Comparison of ENCODE assay signal across 8 cellular contexts in the genomic region with DNA sequence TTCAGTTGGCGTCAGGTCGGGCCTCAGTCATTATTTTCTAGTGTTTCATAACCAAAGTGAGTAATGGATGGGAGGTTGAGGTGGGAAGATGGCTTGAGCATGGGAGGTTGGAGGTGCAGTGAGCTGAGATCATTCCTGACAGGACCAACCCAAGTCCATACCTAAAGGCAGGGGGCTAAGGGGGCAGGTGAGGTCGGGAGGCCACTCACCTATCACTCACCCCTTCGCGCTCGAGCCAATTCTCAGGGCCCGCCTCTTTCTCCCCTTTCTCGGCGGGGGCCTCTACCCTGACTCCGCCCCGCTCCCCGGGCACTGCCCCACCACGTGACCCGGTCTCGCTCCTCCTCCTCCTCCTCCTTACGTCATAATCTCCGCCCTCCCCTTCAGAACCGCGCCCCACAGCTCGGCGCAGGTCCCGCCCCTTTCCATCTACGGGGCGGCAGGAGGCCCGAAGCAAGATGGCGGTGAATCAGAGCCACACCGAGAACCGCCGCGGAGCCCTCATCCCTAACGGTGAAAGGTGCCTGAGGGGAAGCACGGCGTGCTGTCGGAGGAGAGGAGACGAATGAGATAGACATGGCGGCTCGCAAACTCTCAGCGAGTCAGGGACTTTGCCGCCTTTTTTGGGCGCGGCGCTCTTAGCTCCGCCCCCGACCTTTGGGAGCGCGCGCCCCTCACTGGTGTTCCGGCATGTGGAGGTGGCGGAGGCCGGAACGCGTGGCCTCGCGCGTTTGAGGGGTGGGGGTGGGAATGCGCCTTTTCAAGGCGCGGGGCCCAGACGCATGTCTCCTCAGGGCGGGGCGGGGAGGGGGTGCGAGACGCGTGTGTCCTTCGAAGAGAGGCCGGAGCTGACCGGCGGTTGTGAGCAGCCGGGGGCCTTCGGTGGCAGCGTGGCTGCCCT. TPM values are rescaled to one million over a fixed set of nuclear protein-coding genes. Genes with fewer than 3 reads are reported as not detected.
DNase-seq lines count a peak whose midpoint lies in the region; ATAC-seq lines count a peak whose summit lies in the region.

A gene with protein sequence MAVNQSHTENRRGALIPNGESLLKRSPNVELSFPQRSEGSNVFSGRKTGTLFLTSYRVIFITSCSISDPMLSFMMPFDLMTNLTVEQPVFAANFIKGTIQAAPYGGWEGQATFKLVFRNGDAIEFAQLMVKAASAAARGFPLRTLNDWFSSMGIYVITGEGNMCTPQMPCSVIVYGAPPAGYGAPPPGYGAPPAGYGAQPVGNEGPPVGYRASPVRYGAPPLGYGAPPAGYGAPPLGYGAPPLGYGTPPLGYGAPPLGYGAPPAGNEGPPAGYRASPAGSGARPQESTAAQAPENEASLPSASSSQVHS (plus strand): TSS at position 428 of the 901 bp plus-strand sequence. CDS start 31 bp downstream, at position 459.

- peaks cover 9% of the 10 kb centered on the region for H3K36me3 Mint-ChIP-seq in T-cell

- intact Hi-C loops in right cardiac atrium (cut with DNase I) = no loop called here

- no peaks in the 10 kb centered on the region for H3K27me3 Mint-ChIP-seq in T-cell

- H3K27ac ChIP-seq in angular gyrus (ENCODE audit: low read depth, low read length) = peak within 1 kb of the TSS; percentile 61
- H3K27ac ChIP-seq in right cardiac atrium (ENCODE audit: low read length) = no peak within 1 kb of the TSS
- peak within 1 kb of the TSS in 17 of 21 experiments; percentile 4 to 78 (median 62) for H3K27ac ChIP-seq in skin epidermis

- H3K27ac Mint-ChIP-seq in T-cell = peak within 1 kb of the TSS; percentile 95

- no peaks in the 10 kb centered on the region for H3K4me1 ChIP-seq in right cardiac atrium (ENCODE audit: control insufficient read depth, insufficient read depth, low read length)

- no peaks in the 10 kb centered on the region for H3K9me3 ChIP-seq in right cardiac atrium (ENCODE audit: control insufficient read depth, low read length)

- H3K9me3 Mint-ChIP-seq in T-cell = peaks cover 3 to 18% (median 12%) of the 10 kb centered on the region in 3 donors

- peak; percentile 66 to 90 (median 84) for DNase-seq in T-cell
- peak; percentile 86 to 92 (median 88) for DNase-seq in right cardiac atrium
- no peak for DNase-seq in NCI-H526 (lab: John Stamatoyannopoulos, UW)

- no peaks in the 10 kb centered on the region for H3K27me3 ChIP-seq in right cardiac atrium (ENCODE audit: control insufficient read depth, insufficient read depth)

- peaks cover 23 to 25% (median 23%) of the 10 kb centered on the region in 3 donors for H3K4me1 Mint-ChIP-seq in T-cell

- CTCF ChIA-PET in T-cell (lab: Charles Lee) = no interaction called here

- POLR2A ChIA-PET in T-cell (lab: Charles Lee) = interaction anchor here (0.6 kb wide), 2 partner anchors 84 to 553 kb away, joined by 3 to 10 read pairs; partner anchors contain the start of gene SHISA8 (in 1 of the 2)

- H3K4me3 ChIP-seq in right cardiac atrium (ENCODE audit: low read length) (peak within 1 kb of the TSS; percentile 60), skin epidermis (peak within 1 kb of the TSS; percentile 27 to 57 (median 50))

- ATAC-seq in GM19025 (IDR thresholded peaks at IDR 0.05; ENCODE audit: low read depth, unreplicated experiment) (peak; percentile 81), HG03521 (IDR thresholded peaks at IDR 0.05; ENCODE audit: unreplicated experiment) (peak; percentile 89), T-cell (replicated peaks in 1 of 4) (peak; percentile 95 to 96 (median 96)), right cardiac atrium (peak; percentile 95 to 97), GM21528 (IDR thresholded peaks at IDR 0.05; ENCODE audit: low FRiP score, unreplicated experiment) (no peak)

- H3K4me3 Mint-ChIP-seq in T-cell = peak within 1 kb of the TSS; percentile 89 to 98 (median 92)

- WGBS in right cardiac atrium = 31% methylated on average over 71 of the region's 71 CpGs

RNA-seq across cellular contexts. Expression of the gene that starts here (rescaled TPM):
- total RNA-seq in T-cell (1 to 10 TPM; 1.5 to 2.8 (median 2.2) TPM), right cardiac atrium (under 1 TPM; 0.49 to 0.59 (median 0.51) TPM)
- polyA plus RNA-seq in right cardiac atrium = 0.20 TPM

Comparison
In these comparisons a context has a peak if more than half of its experiments do, and no peak if none do; other contexts are left out.
1. Peak in DNase-seq, ATAC-seq and H3K4me3 ChIP-seq in right cardiac atrium; RNA of the gene not detected or under 1 TPM.
2. DNase-seq: peak in T-cell (34 of 34); none in NCI-H526 (0 of 2).